ENCODE assay signal across 13 cellular contexts in the genomic region with DNA sequence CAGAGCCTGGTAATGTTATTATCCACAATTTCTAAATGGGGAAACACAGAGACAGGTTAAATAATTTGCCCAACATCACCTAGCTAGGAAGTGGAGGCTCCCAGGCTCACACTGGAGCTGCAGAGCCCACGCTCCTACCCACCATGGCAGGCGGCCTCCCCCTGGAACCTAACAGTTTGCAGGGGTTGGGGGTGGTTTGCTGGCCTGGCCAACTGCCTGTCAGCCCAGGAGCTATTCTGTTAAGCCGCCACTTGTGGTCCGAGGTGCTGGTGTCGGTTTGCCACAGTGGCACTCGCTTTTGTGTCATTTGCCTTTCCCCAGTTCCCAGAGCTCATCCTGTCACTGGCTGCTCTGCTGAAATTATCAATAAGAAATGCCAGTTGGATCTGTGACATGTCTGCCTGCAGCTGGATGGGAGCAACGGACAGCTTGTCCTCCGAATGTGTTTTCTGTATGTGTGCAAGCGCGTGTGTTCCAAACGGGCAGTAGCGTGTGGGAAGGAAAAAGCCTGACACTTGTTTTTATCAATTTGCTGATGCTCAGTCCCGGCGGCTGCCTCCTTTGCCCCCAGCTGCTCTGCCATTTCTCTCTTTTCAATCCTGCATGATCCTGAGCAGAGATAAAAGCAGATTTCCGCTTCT. TPM values are rescaled to one million over a fixed set of nuclear protein-coding genes. Genes with fewer than 3 reads are reported as not detected.
DNase-seq lines count a peak whose midpoint lies in the region; ATAC-seq, FAIRE-seq and TF ChIP-seq lines count a peak whose summit lies in the region.
"Had no signal": no experiment of that assay in that cellular context is flagged by ENCODE, and none has a peak within 500 bp of the region (broad histone marks: within the 10 kb centered on the region; RNA-seq: fewer than 3 reads in every experiment).

No MANE protein-coding gene starts in this region.

- CTCF ChIA-PET in HepG2 (lab: Yijun Ruan, JAX; ENCODE audit: low intra/inter-chr PET ratio, low total read pairs), result no interaction called here

- no peak for TF ChIP-seq EP300 in HepG2 (IDR thresholded peaks at IDR 0.05; ENCODE audit: low read depth in 2 of 2, low read length in 2 of 2)
- no peak for TF ChIP-seq EP300 in HepG2 (CRISPR knock-in tag; IDR thresholded peaks at IDR 0.05; ENCODE audit: borderline replicate concordance)

- WGBS in HepG2 (ENCODE audit: low lambda C conversion rate), result 96% methylated on average over 15 of the region's 15 CpGs
- WGBS in right lobe of liver (ENCODE audit: insufficient coverage, low coverage, low lambda C conversion rate, missing lambda C conversion rate), result 60% methylated on average over 4 of the region's 15 CpGs

- no peak overlapping the region for H2AFZ ChIP-seq in HepG2 (ENCODE audit: low read length)

- no peaks in the 10 kb centered on the region for H3K36me3 Mint-ChIP-seq in nephron (ENCODE audit: low read depth)
- H3K36me3 Mint-ChIP-seq: activated naive CD8-positive, alpha-beta T cell treated with anti-CD3 and anti-CD28 coated beads, Interleukin-2, amount 10 ng/mL, durations not matched to agents 7 days and 5 days had no signal

- in situ Hi-C loops in HepG2 (cut with HindIII; ENCODE audit: extremely low pct_ligation_motif_present, low pct_unique_long_range_greater_than_20kb), result no loop called here

- BruUV-seq in HepG2 (replicated peaks; lab: Mats Ljungman, UMichigan), result no TSS peak

- intact Hi-C loops in HepG2 (cut with micrococcal nuclease; ENCODE audit: unreplicated experiment), result no loop called here
- intact Hi-C loops in right lobe of liver (cut with DNase I), result no loop called here
- intact Hi-C loops in head of caudate nucleus (cut with DNase I), result no loop called here
- intact Hi-C loops in vagina (cut with DNase I), result loop anchor here (10.0 kb wide), 1 partner anchor 79 kb away; a partner anchor contains a TSS

- H3K4me2 ChIP-seq in HepG2 (ENCODE audit: low read depth, low read length), result no peak overlapping the region

- TF ChIP-seq CTCF in HepG2 (CRISPR knock-in tag; IDR thresholded peaks at IDR 0.05) (no peak), right lobe of liver (IDR thresholded peaks at IDR 0.05) (no peak), nephron (IDR thresholded peaks at IDR 0.05; ENCODE audit: unreplicated experiment in 3 of 3) (no peak), vagina (IDR thresholded peaks at IDR 0.05) (no peak)

- H3K4me3 ChIP-seq in HepG2 (replicated peaks in 1 of 3; ENCODE audit: insufficient read depth in 1 of 3, low read depth in 2 of 3, low read length in 3 of 3) (no peak overlapping the region), right lobe of liver (no peak overlapping the region), vagina (no peak overlapping the region)
- H3K4me3 ChIP-seq: colonic mucosa had no signal

- H3K27me3 Mint-ChIP-seq in nephron (ENCODE audit: low read depth), result peaks cover 27% of the 10 kb centered on the region

- peaks cover 7% of the 10 kb centered on the region; the same call in 1 of the 2 replicates for H4K20me1 ChIP-seq in HepG2 (ENCODE audit: insufficient read depth, low read length)

- POLR2A ChIA-PET in HepG2 (lab: Yijun Ruan, JAX), result interaction anchor here (1.0 to 1.9 kb wide), 3 partner anchors 11 to 19 kb away, joined by 4 to 8 read pairs (median 7); no protein-coding TSS in a partner anchor

- peaks cover 58% of the 10 kb centered on the region for H3K4me1 Mint-ChIP-seq in nephron

- no peak for ATAC-seq in HepG2
- ATAC-seq in right lobe of liver, result no peak
- ATAC-seq: activated CD4-positive, CD25-positive, alpha-beta regulatory T cell treated with anti-CD3 and anti-CD28 coated beads, Interleukin-2, amount 50 U/mL, for 24 hours had no signal

- TF ChIP-seq POLR2A in HepG2 (IDR thresholded peaks at IDR 0.05; ENCODE audit: insufficient read depth in 1 of 2, low read depth in 2 of 2, low read length in 2 of 2) (no peak), right lobe of liver (IDR thresholded peaks at IDR 0.05) (no peak), vagina (IDR thresholded peaks at IDR 0.05) (no peak)

- peak overlapping the region; percentile 63 to 86 (median 82) for H3K27ac Mint-ChIP-seq in nephron
- H3K27ac Mint-ChIP-seq: activated naive CD8-positive, alpha-beta T cell treated with anti-CD3 and anti-CD28 coated beads, Interleukin-2, amount 10 ng/mL, durations not matched to agents 7 days and 5 days had no signal

- H3K4me1 ChIP-seq in HepG2 (ENCODE audit: insufficient read depth, low read length), result peaks cover 35% of the 10 kb centered on the region
- H3K4me1 ChIP-seq in right lobe of liver, result peaks cover 0 to 36% (median 10%) of the 10 kb centered on the region in 4 donors
- H3K4me1 ChIP-seq in vagina, result peaks cover 63% of the 10 kb centered on the region
- H3K4me1 ChIP-seq: colonic mucosa had no signal

- no peak for FAIRE-seq in HepG2 (lab: Jason Lieb, UNC)

- H3K9ac ChIP-seq in HepG2 (ENCODE audit: insufficient read depth, low read depth, low read length), result no peak overlapping the region

- peak overlapping the region; percentile 48 to 62 (median 55) for H3K4me3 Mint-ChIP-seq in nephron
- H3K4me3 Mint-ChIP-seq: activated naive CD8-positive, alpha-beta T cell treated with anti-CD3 and anti-CD28 coated beads, Interleukin-2, amount 10 ng/mL, durations not matched to agents 7 days and 5 days had no signal

- peaks cover 9 to 12% of the 10 kb centered on the region in 2 experiments; a peak in 4 of 5 replicates for H3K36me3 ChIP-seq in HepG2 (replicated peaks in 1 of 2; ENCODE audit: control insufficient read depth in 1 of 2, insufficient read depth in 2 of 2, low read length in 2 of 2)
- H3K36me3 ChIP-seq in right lobe of liver, result no peaks in the 10 kb centered on the region
- H3K36me3 ChIP-seq in vagina, result no peaks in the 10 kb centered on the region
- H3K36me3 ChIP-seq: colonic mucosa had no signal

- H3K9me3 Mint-ChIP-seq in nephron, result no peaks in the 10 kb centered on the region
- H3K9me3 Mint-ChIP-seq: activated naive CD8-positive, alpha-beta T cell treated with anti-CD3 and anti-CD28 coated beads, Interleukin-2, amount 10 ng/mL, durations not matched to agents 7 days and 5 days had no signal

- H3K9me3 ChIP-seq in HepG2 (ENCODE audit: low read length) (no peaks in the 10 kb centered on the region), right lobe of liver (no peaks in the 10 kb centered on the region), vagina (no peaks in the 10 kb centered on the region)
- H3K9me3 ChIP-seq: colonic mucosa had no signal

- no peak for TF ChIP-seq RAD21 in HepG2 (CRISPR knock-in tag; IDR thresholded peaks at IDR 0.05)

- H3K27me3 ChIP-seq in HepG2 (ENCODE audit: control insufficient read depth in 1 of 2, insufficient read depth in 2 of 2, low read length in 2 of 2), result no peaks in the 10 kb centered on the region
- no peaks in the 10 kb centered on the region for H3K27me3 ChIP-seq in right lobe of liver
- no peaks in the 10 kb centered on the region for H3K27me3 ChIP-seq in vagina

- peaks cover 21% of the 10 kb centered on the region for H3K79me2 ChIP-seq in HepG2 (ENCODE audit: insufficient read depth, low read length)

- DNase-seq in HepG2 (ENCODE audit: low spot score) (no peak), right lobe of liver (no peak), head of caudate nucleus (peak in 30 of 42 donors; percentile 32 to 80 (median 56)), vagina (ENCODE audit: extremely low spot score in 2 of 2) (no peak), DMS153 (lab: John Stamatoyannopoulos, UW) (no peak), mesenteric fat pad (ENCODE audit: low spot score) (no peak), kidney tubule cell (ENCODE audit: low spot score) (no peak)
- DNase-seq: activated CD8-positive, alpha-beta memory T cell treated with anti-CD3 and anti-CD28 coated beads, Interleukin-2, amount 50 U/mL, for 48 hours; activated naive CD8-positive, alpha-beta T cell treated with anti-CD3 and anti-CD28 coated beads, Interleukin-2, amount 10 ng/mL, durations not matched to agents 7 days and 5 days; colonic mucosa; left cardiac atrium had no signal

- H3K27ac ChIP-seq in HepG2 (ENCODE audit: extremely low read length, insufficient read depth, low read length) (no peak overlapping the region), right lobe of liver (no peak overlapping the region), vagina (peak overlapping the region; percentile 34)
- H3K27ac ChIP-seq: colonic mucosa had no signal

RNA-seq across cellular contexts. Expression of a gene that starts 3.8 kb away (rescaled TPM):
- total RNA-seq in HepG2 (2016; rRNA removed; fragmentation: Illumina TruSeq; extraction: Trizol) (0.52 TPM in 1 of 2 replicates, not detected in the other), right lobe of liver (1 to 10 TPM in 1 of 6 experiments, under 1 TPM in 2, not detected in 3; 0.12 to 1.3 (median 0.22) TPM), vagina (21.4 TPM), mesenteric fat pad (5.4 TPM)
- total RNA-seq in HepG2 (2016; cell fraction: cytosol; rRNA removed; fragmentation: Illumina TruSeq; extraction: Trizol; ENCODE audit: low read depth), result not detected in 2 replicates
- 0.36 and 0.48 TPM in 2 replicates for total RNA-seq in HepG2 (2016; cell fraction: insoluble cytoplasmic fraction; rRNA removed; fragmentation: Illumina TruSeq; extraction: Trizol)
- total RNA-seq in HepG2 (2016; cell fraction: membrane; rRNA removed; fragmentation: Illumina TruSeq; extraction: Trizol), result not detected in 2 replicates
- not detected in 2 replicates for total RNA-seq in HepG2 (2016; cell fraction: nucleus; rRNA removed; fragmentation: Illumina TruSeq; extraction: Trizol)
- polyA plus RNA-seq in HepG2 (2011; rRNA removed), result 0.35 and 0.51 TPM in 2 replicates
- not detected in 2 replicates for polyA plus RNA-seq in HepG2 (2011; cell fraction: cytosol; rRNA removed)
- 0.06 TPM in 1 of 2 replicates, not detected in the other for polyA plus RNA-seq in HepG2 (2011; cell fraction: nucleus; rRNA removed)
- 0.61 and 0.71 TPM in 2 replicates for polyA plus RNA-seq in HepG2 (2012)
- polyA plus RNA-seq in HepG2 (2016; cell fraction: cytosol; fragmentation: Illumina TruSeq; extraction: Trizol; ENCODE audit: low read depth), result 0.25 TPM in 1 of 2 replicates, not detected in the other
- not detected in 2 replicates for polyA plus RNA-seq in HepG2 (2016; cell fraction: insoluble cytoplasmic fraction; fragmentation: Illumina TruSeq; extraction: Trizol; ENCODE audit: low read depth)
- not detected in 2 replicates for polyA plus RNA-seq in HepG2 (2016; cell fraction: membrane; fragmentation: Illumina TruSeq; extraction: Trizol; ENCODE audit: low read depth)
- not detected in 2 replicates for polyA plus RNA-seq in HepG2 (2016; cell fraction: nucleus; fragmentation: Illumina TruSeq; extraction: Trizol; ENCODE audit: insufficient read depth, low read depth)
- polyA minus RNA-seq in HepG2 (2011; rRNA and poly(A)+ RNA removed; ENCODE audit: low replicate concordance), result 0.70 TPM in 1 of 2 replicates, not detected in the other
- not detected in 2 replicates for polyA minus RNA-seq in HepG2 (2011; cell fraction: cytosol; rRNA and poly(A)+ RNA removed)
- not detected in 2 replicates for polyA minus RNA-seq in HepG2 (2011; cell fraction: nucleus; rRNA and poly(A)+ RNA removed)

RNA-seq across cellular contexts. Expression of a gene that starts 6.1 kb away (rescaled TPM):
- total RNA-seq in HepG2 (2016; rRNA removed; fragmentation: Illumina TruSeq; extraction: Trizol) (27.1 and 28.9 TPM in 2 replicates), right lobe of liver (1 to 10 TPM; 1.8 to 4.1 (median 3.1) TPM), vagina (30.0 TPM), mesenteric fat pad (55.6 TPM)
- total RNA-seq in HepG2 (2016; cell fraction: cytosol; rRNA removed; fragmentation: Illumina TruSeq; extraction: Trizol; ENCODE audit: low read depth), result 5.2 and 8.2 TPM in 2 replicates
- 25.6 and 28.4 TPM in 2 replicates for total RNA-seq in HepG2 (2016; cell fraction: insoluble cytoplasmic fraction; rRNA removed; fragmentation: Illumina TruSeq; extraction: Trizol)
- 16.6 and 21.7 TPM in 2 replicates for total RNA-seq in HepG2 (2016; cell fraction: membrane; rRNA removed; fragmentation: Illumina TruSeq; extraction: Trizol)
- total RNA-seq in HepG2 (2016; cell fraction: nucleus; rRNA removed; fragmentation: Illumina TruSeq; extraction: Trizol), result 14.7 and 17.2 TPM in 2 replicates
- 18.9 and 23.3 TPM in 2 replicates for polyA plus RNA-seq in HepG2 (2011; rRNA removed)
- 19.3 and 25.5 TPM in 2 replicates for polyA plus RNA-seq in HepG2 (2011; cell fraction: cytosol; rRNA removed)
- polyA plus RNA-seq in HepG2 (2011; cell fraction: nucleus; rRNA removed), result 17.6 and 23.0 TPM in 2 replicates
- 20.2 and 20.5 TPM in 2 replicates for polyA plus RNA-seq in HepG2 (2012)
- 6.2 and 7.9 TPM in 2 replicates for polyA plus RNA-seq in HepG2 (2016; cell fraction: cytosol; fragmentation: Illumina TruSeq; extraction: Trizol; ENCODE audit: low read depth)
- 28.7 and 30.6 TPM in 2 replicates for polyA plus RNA-seq in HepG2 (2016; cell fraction: insoluble cytoplasmic fraction; fragmentation: Illumina TruSeq; extraction: Trizol; ENCODE audit: low read depth)
- 21.0 and 21.3 TPM in 2 replicates for polyA plus RNA-seq in HepG2 (2016; cell fraction: membrane; fragmentation: Illumina TruSeq; extraction: Trizol; ENCODE audit: low read depth)
- 24.9 and 26.1 TPM in 2 replicates for polyA plus RNA-seq in HepG2 (2016; cell fraction: nucleus; fragmentation: Illumina TruSeq; extraction: Trizol; ENCODE audit: insufficient read depth, low read depth)
- 0.26 and 16.8 TPM in 2 replicates for polyA minus RNA-seq in HepG2 (2011; rRNA and poly(A)+ RNA removed; ENCODE audit: low replicate concordance)
- polyA minus RNA-seq in HepG2 (2011; cell fraction: cytosol; rRNA and poly(A)+ RNA removed), result 9.7 and 11.8 TPM in 2 replicates
- polyA minus RNA-seq in HepG2 (2011; cell fraction: nucleus; rRNA and poly(A)+ RNA removed), result 12.9 and 17.7 TPM in 2 replicates

RNA-seq across cellular contexts. Expression of a gene that starts 42.1 kb away (rescaled TPM):
- total RNA-seq in HepG2 (2016; rRNA removed; fragmentation: Illumina TruSeq; extraction: Trizol) (0.49 and 0.84 TPM in 2 replicates), right lobe of liver (1 to 10 TPM in 5 of 6 experiments, under 1 TPM in 1; 0.81 to 5.0 (median 2.3) TPM), vagina (24.8 TPM), mesenteric fat pad (5.5 TPM)
- total RNA-seq in HepG2 (2016; cell fraction: cytosol; rRNA removed; fragmentation: Illumina TruSeq; extraction: Trizol; ENCODE audit: low read depth), result 0.35 and 0.51 TPM in 2 replicates
- 0.13 and 0.39 TPM in 2 replicates for total RNA-seq in HepG2 (2016; cell fraction: insoluble cytoplasmic fraction; rRNA removed; fragmentation: Illumina TruSeq; extraction: Trizol)
- total RNA-seq in HepG2 (2016; cell fraction: membrane; rRNA removed; fragmentation: Illumina TruSeq; extraction: Trizol), result 0.77 and 0.79 TPM in 2 replicates
- 0.68 and 0.97 TPM in 2 replicates for total RNA-seq in HepG2 (2016; cell fraction: nucleus; rRNA removed; fragmentation: Illumina TruSeq; extraction: Trizol)
- 0.12 and 0.30 TPM in 2 replicates for polyA plus RNA-seq in HepG2 (2011; rRNA removed)
- 0.24 and 0.50 TPM in 2 replicates for polyA plus RNA-seq in HepG2 (2011; cell fraction: cytosol; rRNA removed)
- 0.43 TPM in 2 replicates for polyA plus RNA-seq in HepG2 (2011; cell fraction: nucleus; rRNA removed)
- polyA plus RNA-seq in HepG2 (2012), result 0.16 TPM in 1 of 2 replicates, not detected in the other
- polyA plus RNA-seq in HepG2 (2016; cell fraction: cytosol; fragmentation: Illumina TruSeq; extraction: Trizol; ENCODE audit: low read depth), result 0.34 and 0.45 TPM in 2 replicates
- 0.56 and 0.64 TPM in 2 replicates for polyA plus RNA-seq in HepG2 (2016; cell fraction: insoluble cytoplasmic fraction; fragmentation: Illumina TruSeq; extraction: Trizol; ENCODE audit: low read depth)
- polyA plus RNA-seq in HepG2 (2016; cell fraction: membrane; fragmentation: Illumina TruSeq; extraction: Trizol; ENCODE audit: low read depth), result 0.62 and 0.69 TPM in 2 replicates
- 1.0 and 1.6 TPM in 2 replicates for polyA plus RNA-seq in HepG2 (2016; cell fraction: nucleus; fragmentation: Illumina TruSeq; extraction: Trizol; ENCODE audit: insufficient read depth, low read depth)
- 0.34 and 1.1 TPM in 2 replicates for polyA minus RNA-seq in HepG2 (2011; rRNA and poly(A)+ RNA removed; ENCODE audit: low replicate concordance)
- not detected in 2 replicates for polyA minus RNA-seq in HepG2 (2011; cell fraction: cytosol; rRNA and poly(A)+ RNA removed)
- polyA minus RNA-seq in HepG2 (2011; cell fraction: nucleus; rRNA and poly(A)+ RNA removed), result not detected in 2 replicates

RNA-seq across cellular contexts. Expression of a gene that starts 42.4 kb away (rescaled TPM):
- 4.2 and 7.8 TPM in 2 replicates for total RNA-seq in HepG2 (2016; rRNA removed; fragmentation: Illumina TruSeq; extraction: Trizol)
- 3.3 and 3.4 TPM in 2 replicates for total RNA-seq in HepG2 (2016; cell fraction: cytosol; rRNA removed; fragmentation: Illumina TruSeq; extraction: Trizol; ENCODE audit: low read depth)
- 2.8 and 8.6 TPM in 2 replicates for total RNA-seq in HepG2 (2016; cell fraction: insoluble cytoplasmic fraction; rRNA removed; fragmentation: Illumina TruSeq; extraction: Trizol)
- total RNA-seq in HepG2 (2016; cell fraction: membrane; rRNA removed; fragmentation: Illumina TruSeq; extraction: Trizol), result 3.2 and 3.5 TPM in 2 replicates
- total RNA-seq in HepG2 (2016; cell fraction: nucleus; rRNA removed; fragmentation: Illumina TruSeq; extraction: Trizol), result 10.0 and 14.7 TPM in 2 replicates
- polyA plus RNA-seq in HepG2 (2011; rRNA removed), result 24.2 and 27.6 TPM in 2 replicates
- 9.7 and 15.2 TPM in 2 replicates for polyA plus RNA-seq in HepG2 (2011; cell fraction: cytosol; rRNA removed)
- 96.1 and 124 TPM in 2 replicates for polyA plus RNA-seq in HepG2 (2011; cell fraction: nucleus; rRNA removed)
- 17.9 and 27.7 TPM in 2 replicates for polyA plus RNA-seq in HepG2 (2012)
- 1.2 and 1.5 TPM in 2 replicates for polyA plus RNA-seq in HepG2 (2016; cell fraction: cytosol; fragmentation: Illumina TruSeq; extraction: Trizol; ENCODE audit: low read depth)
- 3.8 and 4.6 TPM in 2 replicates for polyA plus RNA-seq in HepG2 (2016; cell fraction: insoluble cytoplasmic fraction; fragmentation: Illumina TruSeq; extraction: Trizol; ENCODE audit: low read depth)
- 2.0 and 3.1 TPM in 2 replicates for polyA plus RNA-seq in HepG2 (2016; cell fraction: membrane; fragmentation: Illumina TruSeq; extraction: Trizol; ENCODE audit: low read depth)
- 23.9 and 27.3 TPM in 2 replicates for polyA plus RNA-seq in HepG2 (2016; cell fraction: nucleus; fragmentation: Illumina TruSeq; extraction: Trizol; ENCODE audit: insufficient read depth, low read depth)
- polyA minus RNA-seq in HepG2 (2011; rRNA and poly(A)+ RNA removed; ENCODE audit: low replicate concordance), result 8.1 and 40.4 TPM in 2 replicates
- 12.8 and 13.5 TPM in 2 replicates for polyA minus RNA-seq in HepG2 (2011; cell fraction: cytosol; rRNA and poly(A)+ RNA removed)
- polyA minus RNA-seq in HepG2 (2011; cell fraction: nucleus; rRNA and poly(A)+ RNA removed), result 26.5 and 30.6 TPM in 2 replicates
- 10 to 100 TPM in 3 of 6 experiments, 1 to 10 TPM in 3; 7.1 to 18.6 (median 11.0) TPM for total RNA-seq in right lobe of liver
- 34.6 TPM for total RNA-seq in vagina
- 52.7 TPM for total RNA-seq in mesenteric fat pad

Comparison
In these comparisons a context has a peak if more than half of its experiments do, and no peak if none do; other contexts are left out.
1. DNase-seq: peak in head of caudate nucleus (30 of 42); none in HepG2 (single experiment), right lobe of liver (0 of 3), vagina (0 of 2), DMS153 (single experiment), mesenteric fat pad (single experiment) and kidney tubule cell (single experiment).